11 cellular contexts compared by ENCODE assay signal in genomic region chr17:47670064-47670463, GRCh38. TPM values are rescaled to one million over a fixed set of nuclear protein-coding genes. Genes with fewer than 3 reads are reported as not detected.
DNase-seq lines count a peak whose midpoint lies in the region; ATAC-seq and TF ChIP-seq lines count a peak whose summit lies in the region.
"Had no signal": no experiment of that assay in that cellular context is flagged by ENCODE, and none has a peak within 500 bp of the region (broad histone marks: within the 10 kb centered on the region; RNA-seq: fewer than 3 reads in every experiment).

No MANE protein-coding gene starts in this region.

- H3K9me3 ChIP-seq in spleen = no peaks in the 10 kb centered on the region
- H3K9me3 ChIP-seq in adrenal gland (replicated peaks in 1 of 3) = no peaks in the 10 kb centered on the region

- peak in 1 of 2 donors; percentile 52 for ATAC-seq in activated naive CD4-positive, alpha-beta T cell treated with anti-CD3 and anti-CD28 coated beads, Interleukin-2, amount 50 U/mL, for 72 hours
- ATAC-seq: sciatic nerve had no signal

- H3K4me3 Mint-ChIP-seq in activated T-cell treated with anti-CD3 and anti-CD28 coated beads, Interleukin-2, amount 50 U/mL, for 24 hours = no peak overlapping the region

- H3K27me3 ChIP-seq in spleen (replicated peaks in 1 of 7) (no peaks in the 10 kb centered on the region), adrenal gland (no peaks in the 10 kb centered on the region)

- H3K9me3 Mint-ChIP-seq in activated T-cell treated with anti-CD3 and anti-CD28 coated beads, Interleukin-2, amount 50 U/mL, for 24 hours = no peaks in the 10 kb centered on the region
- no peaks in the 10 kb centered on the region for H3K9me3 Mint-ChIP-seq in activated naive CD4-positive, alpha-beta T cell treated with anti-CD3 and anti-CD28 coated beads, Interleukin-2, amount 50 U/mL, for 72 hours

- TF ChIP-seq POLR2A in spleen (IDR thresholded peaks at IDR 0.05) (no peak), adrenal gland (IDR thresholded peaks at IDR 0.05) (no peak)

- WGBS in spleen, 5 donors = 0 to 8% (median 4%) methylated on average over 1 of the region's 1 CpG
- WGBS in adrenal gland, 4 donors = 16 to 22% (median 21%) methylated on average over 1 of the region's 1 CpG

- H3K4me1 Mint-ChIP-seq in activated T-cell treated with anti-CD3 and anti-CD28 coated beads, Interleukin-2, amount 50 U/mL, for 24 hours (ENCODE audit: low read depth) = peaks cover 51% of the 10 kb centered on the region

- DNase-seq in activated T-cell treated with anti-CD3 and anti-CD28 coated beads, Interleukin-2, amount 50 U/mL, for 24 hours = no peak
- DNase-seq in activated T-cell treated with anti-CD3 and anti-CD28 coated beads for 4 hours (no peak), MV-4-11 (lab: John Stamatoyannopoulos, UW) (peak; percentile 43), spleen (no peak), DMS53 treated with DMSO at 0.1 percent for 48 hours (lab: John Stamatoyannopoulos, UW; ENCODE audit: unreplicated experiment) (no peak), GM19238 (ENCODE audit: insufficient read length, low spot score) (no peak), adrenal gland (no peak)
- no peak for DNase-seq in activated naive CD4-positive, alpha-beta T cell treated with anti-CD3 and anti-CD28 coated beads, Interleukin-2, amount 50 U/mL, for 72 hours (ENCODE audit: low spot score in 2 of 2)
- DNase-seq: activated CD8-positive, alpha-beta memory T cell treated with anti-CD3 and anti-CD28 coated beads, Interleukin-2, amount 50 U/mL, for 4 hours; NCI-H82 had no signal

- H3K4me3 ChIP-seq in spleen (peak overlapping the region in 1 of 8 donors; percentile 32), adrenal gland (no peak overlapping the region)

- peaks cover 0 to 88% (median 27%) of the 10 kb centered on the region in 6 donors for H3K4me1 ChIP-seq in spleen
- peaks cover 4 to 6% of the 10 kb centered on the region in 2 donors for H3K4me1 ChIP-seq in adrenal gland (replicated peaks in 1 of 2)

- intact Hi-C loops in spleen (cut with DNase I; ENCODE audit: low total_unique reads) = loop anchor here (10.0 kb wide), 1 partner anchor 135 kb away; no protein-coding TSS in a partner anchor
- intact Hi-C loops in adrenal gland (cut with DNase I) = no loop called here

- peak overlapping the region; percentile 24 for H3K27ac Mint-ChIP-seq in activated T-cell treated with anti-CD3 and anti-CD28 coated beads, Interleukin-2, amount 50 U/mL, for 24 hours
- peak overlapping the region; percentile 44 to 92 for H3K27ac Mint-ChIP-seq in activated naive CD4-positive, alpha-beta T cell treated with anti-CD3 and anti-CD28 coated beads, Interleukin-2, amount 50 U/mL, for 72 hours

- peaks cover 96% of the 10 kb centered on the region for H3K36me3 Mint-ChIP-seq in activated T-cell treated with anti-CD3 and anti-CD28 coated beads, Interleukin-2, amount 50 U/mL, for 24 hours (ENCODE audit: low read depth)
- peaks cover 33 to 51% of the 10 kb centered on the region in 2 donors for H3K36me3 Mint-ChIP-seq in activated naive CD4-positive, alpha-beta T cell treated with anti-CD3 and anti-CD28 coated beads, Interleukin-2, amount 50 U/mL, for 72 hours

- H3K36me3 ChIP-seq in spleen = peaks cover 0 to 100% (median 97%) of the 10 kb centered on the region in 6 donors
- peaks cover 0 to 96% of the 10 kb centered on the region in 2 donors for H3K36me3 ChIP-seq in adrenal gland (replicated peaks in 1 of 2)

- H3K27me3 Mint-ChIP-seq in activated T-cell treated with anti-CD3 and anti-CD28 coated beads, Interleukin-2, amount 50 U/mL, for 24 hours = no peaks in the 10 kb centered on the region

- H3K27ac ChIP-seq in spleen = peak overlapping the region in 7 of 8 donors; percentile 49 to 90 (median 83)
- no peak overlapping the region for H3K27ac ChIP-seq in adrenal gland

- no peak for TF ChIP-seq CTCF in spleen (IDR thresholded peaks at IDR 0.05 in 8 of 11, conservative IDR thresholded peaks at IDR 0.05 in 3 of 11)
- TF ChIP-seq CTCF in adrenal gland (IDR thresholded peaks at IDR 0.05) = no peak

RNA-seq across cellular contexts. Expression of gene KPNB1, which starts 20.3 kb away (rescaled TPM):
- 100 to 1,000 TPM; 560 to 601 TPM for total RNA-seq in activated naive CD4-positive, alpha-beta T cell treated with anti-CD3 and anti-CD28 coated beads, Interleukin-2, amount 50 U/mL, for 72 hours
- total RNA-seq in spleen = 100 to 1,000 TPM; 232 to 331 (median 259) TPM
- polyA plus RNA-seq in spleen = 10 to 100 TPM; 37.0 to 56.7 (median 49.0) TPM
- 100 to 1,000 TPM; 159 to 352 (median 252) TPM for total RNA-seq in adrenal gland
- 100 to 1,000 TPM in 1 of 3 donors, 10 to 100 TPM in 2; 41.5 to 339 (median 45.3) TPM for polyA plus RNA-seq in adrenal gland

RNA-seq across cellular contexts. Expression of gene TBKBP1, which starts 23.9 kb away (rescaled TPM):
- 10 to 100 TPM; 15.4 to 21.4 TPM for total RNA-seq in activated naive CD4-positive, alpha-beta T cell treated with anti-CD3 and anti-CD28 coated beads, Interleukin-2, amount 50 U/mL, for 72 hours
- total RNA-seq in spleen = 10 to 100 TPM; 11.6 to 28.0 (median 19.6) TPM
- 10 to 100 TPM in 2 of 3 donors, 1 to 10 TPM in 1; 3.8 to 25.7 (median 10.2) TPM for polyA plus RNA-seq in spleen
- 10 to 100 TPM in 4 of 8 donors, 1 to 10 TPM in 4; 3.9 to 15.9 (median 11.5) TPM for total RNA-seq in adrenal gland
- polyA plus RNA-seq in adrenal gland = 10 to 100 TPM in 2 of 3 donors, 1 to 10 TPM in 1; 5.7 to 63.9 (median 18.6) TPM

Comparison
In these comparisons a context has a peak if more than half of its experiments do, and no peak if none do; other contexts are left out.
1. H3K27ac ChIP-seq: peak in spleen (7 of 8); none in adrenal gland (0 of 5).